1 cellular context compared by ENCODE assay signal in the genomic region with DNA sequence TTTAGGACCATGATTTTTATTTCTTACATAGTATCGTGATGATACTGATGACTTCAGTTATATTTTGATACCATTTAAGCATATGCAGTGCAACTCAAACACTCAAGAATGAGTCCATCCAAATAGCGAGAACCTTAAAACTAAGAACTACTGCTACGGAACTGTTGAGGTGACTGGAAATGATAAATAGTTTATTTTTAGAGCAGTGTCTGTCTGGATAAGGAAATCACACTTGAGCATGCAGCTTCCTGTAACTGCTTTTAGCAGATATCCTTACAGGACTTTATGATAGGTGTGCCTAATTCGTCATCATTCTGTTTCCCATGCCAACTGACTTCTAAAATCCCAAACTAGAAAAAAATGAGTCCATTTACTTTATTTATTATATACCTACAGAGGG.
A peak's percentile ranks its signal among the peaks of the same experiment; 100 is the strongest.
TF ChIP-seq lines count a peak whose summit lies in the region.

No MANE protein-coding gene starts in this region.

TF ChIP-seq in K562, 482 proteins besides CTCF, POLR2A, EP300 and RAD21 (continued from another document):
- TF ChIP-seq, protein P1, sequence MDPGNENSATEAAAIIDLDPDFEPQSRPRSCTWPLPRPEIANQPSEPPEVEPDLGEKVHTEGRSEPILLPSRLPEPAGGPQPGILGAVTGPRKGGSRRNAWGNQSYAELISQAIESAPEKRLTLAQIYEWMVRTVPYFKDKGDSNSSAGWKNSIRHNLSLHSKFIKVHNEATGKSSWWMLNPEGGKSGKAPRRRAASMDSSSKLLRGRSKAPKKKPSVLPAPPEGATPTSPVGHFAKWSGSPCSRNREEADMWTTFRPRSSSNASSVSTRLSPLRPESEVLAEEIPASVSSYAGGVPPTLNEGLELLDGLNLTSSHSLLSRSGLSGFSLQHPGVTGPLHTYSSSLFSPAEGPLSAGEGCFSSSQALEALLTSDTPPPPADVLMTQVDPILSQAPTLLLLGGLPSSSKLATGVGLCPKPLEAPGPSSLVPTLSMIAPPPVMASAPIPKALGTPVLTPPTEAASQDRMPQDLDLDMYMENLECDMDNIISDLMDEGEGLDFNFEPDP (CRISPR knock-in tag; IDR thresholded peaks at IDR 0.05) = no peak
- TF ChIP-seq, protein P2, sequence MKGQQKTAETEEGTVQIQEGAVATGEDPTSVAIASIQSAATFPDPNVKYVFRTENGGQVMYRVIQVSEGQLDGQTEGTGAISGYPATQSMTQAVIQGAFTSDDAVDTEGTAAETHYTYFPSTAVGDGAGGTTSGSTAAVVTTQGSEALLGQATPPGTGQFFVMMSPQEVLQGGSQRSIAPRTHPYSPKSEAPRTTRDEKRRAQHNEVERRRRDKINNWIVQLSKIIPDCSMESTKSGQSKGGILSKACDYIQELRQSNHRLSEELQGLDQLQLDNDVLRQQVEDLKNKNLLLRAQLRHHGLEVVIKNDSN (CRISPR knock-in tag; IDR thresholded peaks at IDR 0.05) = no peak
- TF ChIP-seq ZNF551 (CRISPR knock-in tag; IDR thresholded peaks at IDR 0.05) (no peak), NCOA6 (IDR thresholded peaks at IDR 0.05) (peak; percentile 52; the same call in 1 of the 2 replicates), SIN3A (IDR thresholded peaks at IDR 0.05; ENCODE audit: borderline replicate concordance in 2 of 2, control insufficient read depth in 1 of 2, low read depth in 2 of 2, low read length in 2 of 2) (no peak), ZNF830 (CRISPR knock-in tag; IDR thresholded peaks at IDR 0.05) (no peak), ZNF696 (CRISPR knock-in tag; conservative IDR thresholded peaks at IDR 0.05) (no peak), OTX1 (CRISPR knock-in tag; IDR thresholded peaks at IDR 0.05) (no peak), ZNF511 (CRISPR knock-in tag; IDR thresholded peaks at IDR 0.05) (no peak), ETV6 (IDR thresholded peaks at IDR 0.05; ENCODE audit: borderline replicate concordance in 1 of 2, low read depth in 2 of 2, low read length in 1 of 2) (peak in 1 of 2 experiments; percentile 75; a peak in 2 of 4 replicates), ETV6 (CRISPR knock-in tag; IDR thresholded peaks at IDR 0.05; ENCODE audit: borderline replicate concordance) (no peak), CGGBP1 (CRISPR knock-in tag; IDR thresholded peaks at IDR 0.05) (no peak)
- TF ChIP-seq, protein P3, sequence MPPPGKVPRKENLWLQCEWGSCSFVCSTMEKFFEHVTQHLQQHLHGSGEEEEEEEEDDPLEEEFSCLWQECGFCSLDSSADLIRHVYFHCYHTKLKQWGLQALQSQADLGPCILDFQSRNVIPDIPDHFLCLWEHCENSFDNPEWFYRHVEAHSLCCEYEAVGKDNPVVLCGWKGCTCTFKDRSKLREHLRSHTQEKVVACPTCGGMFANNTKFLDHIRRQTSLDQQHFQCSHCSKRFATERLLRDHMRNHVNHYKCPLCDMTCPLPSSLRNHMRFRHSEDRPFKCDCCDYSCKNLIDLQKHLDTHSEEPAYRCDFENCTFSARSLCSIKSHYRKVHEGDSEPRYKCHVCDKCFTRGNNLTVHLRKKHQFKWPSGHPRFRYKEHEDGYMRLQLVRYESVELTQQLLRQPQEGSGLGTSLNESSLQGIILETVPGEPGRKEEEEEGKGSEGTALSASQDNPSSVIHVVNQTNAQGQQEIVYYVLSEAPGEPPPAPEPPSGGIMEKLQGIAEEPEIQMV (tag; conservative IDR thresholded peaks at IDR 0.05; ENCODE audit: low read depth) = no peak
TF ChIP-seq in K562: peak in this region for 130.
